Comparison of ENCODE assay signal across 8 cellular contexts in the genomic region with DNA sequence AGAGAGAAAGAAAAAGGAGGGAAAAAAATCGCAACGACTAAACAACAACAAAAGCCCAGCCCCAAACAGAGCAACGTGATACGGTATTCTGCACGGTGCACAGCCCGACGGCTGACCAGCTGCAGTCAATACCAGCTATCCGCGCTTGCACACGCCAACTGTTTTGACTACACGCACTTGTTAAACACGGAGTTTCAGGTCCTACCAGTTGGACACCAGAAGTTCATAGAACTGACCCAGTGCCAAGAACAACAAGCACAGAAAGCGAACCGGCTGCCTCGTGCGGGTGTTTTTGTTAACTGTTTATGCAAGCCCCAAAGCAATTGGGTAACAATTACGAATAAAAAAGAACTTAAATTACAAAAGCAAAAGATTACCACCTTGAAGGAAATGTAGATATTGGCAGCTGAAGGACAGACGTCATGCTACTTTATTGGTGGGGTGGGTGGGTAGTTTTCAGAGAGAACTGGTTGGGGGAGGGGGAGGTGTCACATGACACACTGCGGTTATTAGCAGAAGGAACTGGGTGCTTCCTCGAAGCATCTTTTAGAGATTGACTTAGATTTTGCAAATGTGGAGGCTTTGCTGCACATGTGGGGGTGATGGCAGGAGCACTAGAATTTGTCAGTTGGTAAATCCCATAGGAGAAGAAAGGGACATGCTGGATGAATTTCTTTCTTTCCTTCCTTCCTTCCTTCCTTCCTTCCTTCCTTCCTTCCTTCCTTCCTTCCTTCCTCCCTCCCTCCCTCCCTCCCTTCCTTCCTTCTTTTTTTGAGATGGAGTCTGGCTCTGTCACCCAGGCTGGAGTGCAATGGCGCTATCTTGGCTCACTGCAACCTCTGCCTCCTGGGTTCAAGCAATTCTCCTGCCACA.
DNase-seq lines count a peak whose midpoint lies in the region; ATAC-seq and TF ChIP-seq lines count a peak whose summit lies in the region.

No MANE protein-coding gene starts in this region.

- CTCF ChIA-PET in activated CD4-positive, alpha-beta T cell treated with anti-CD3 and anti-CD28 coated beads for 36 hours (lab: Charles Lee): interaction anchor here (0.5 to 1.5 kb wide), 4 partner anchors 15 to 334 kb away, joined by 3 read pairs; no protein-coding TSS in a partner anchor

- peak overlapping the region; percentile 38 for H3K4me3 ChIP-seq in AG09309 (ENCODE audit: control insufficient read depth, low read depth, low read length)

- H3K27me3 Mint-ChIP-seq in activated CD4-positive, alpha-beta T cell treated with anti-CD3 and anti-CD28 coated beads for 36 hours: no peaks in the 10 kb centered on the region

- intact Hi-C loops in activated CD4-positive, alpha-beta T cell treated with anti-CD3 and anti-CD28 coated beads for 36 hours (cut with DNase I, micrococcal nuclease): loop anchor here (1.0 to 5.0 kb wide), 6 partner anchors 14 to 421 kb away; partner anchors contain the start of genes ATXN7L1 (in 1 of the 2) and SYPL1 (in 1 of the 2)

- H3K27ac Mint-ChIP-seq in activated CD4-positive, alpha-beta T cell treated with anti-CD3 and anti-CD28 coated beads for 36 hours: peak overlapping the region; percentile 93

- DNase-seq in AG09309 (ENCODE audit: low read depth) (peak; percentile 27), NCI-H1048 (lab: John Stamatoyannopoulos, UW) (peak; percentile 46), dermis blood vessel endothelial cell (peak; percentile 94), medulla oblongata (ENCODE audit: extremely low spot score) (peak; percentile 65)
- DNase-seq in activated CD4-positive, alpha-beta T cell treated with anti-CD3 and anti-CD28 coated beads for 36 hours: peak; percentile 71
- peak; percentile 47 to 90 (median 83) for DNase-seq in stimulated activated naive CD4-positive, alpha-beta T cell (lab: John Stamatoyannopoulos, UW)

- ATAC-seq in GM18909 (IDR thresholded peaks at IDR 0.05; ENCODE audit: poor library complexity, unreplicated experiment) (peak; percentile 56), GM18867 (IDR thresholded peaks at IDR 0.05; ENCODE audit: unreplicated experiment) (no peak)
- ATAC-seq in activated CD4-positive, alpha-beta T cell treated with anti-CD3 and anti-CD28 coated beads for 36 hours: peak; percentile 53

- peaks cover 4% of the 10 kb centered on the region for H3K9me3 Mint-ChIP-seq in activated CD4-positive, alpha-beta T cell treated with anti-CD3 and anti-CD28 coated beads for 36 hours (ENCODE audit: low read depth)

- H3K36me3 Mint-ChIP-seq in activated CD4-positive, alpha-beta T cell treated with anti-CD3 and anti-CD28 coated beads for 36 hours (ENCODE audit: low read depth): peaks cover 3% of the 10 kb centered on the region

- H3K4me1 Mint-ChIP-seq in activated CD4-positive, alpha-beta T cell treated with anti-CD3 and anti-CD28 coated beads for 36 hours: peaks cover 43% of the 10 kb centered on the region

- H3K4me3 Mint-ChIP-seq in activated CD4-positive, alpha-beta T cell treated with anti-CD3 and anti-CD28 coated beads for 36 hours: peak overlapping the region; percentile 76

- POLR2A ChIA-PET in activated CD4-positive, alpha-beta T cell treated with anti-CD3 and anti-CD28 coated beads for 36 hours (lab: Charles Lee): interaction anchor here (0.6 to 1.5 kb wide), 2 partner anchors 14 to 656 kb away, joined by 3 to 5 read pairs; no protein-coding TSS in a partner anchor

- no peak for TF ChIP-seq CTCF in AG09309 (IDR thresholded peaks at IDR 0.05; ENCODE audit: control insufficient read depth, insufficient read depth, low read depth, low read length, missing control alignments)

Comparison
In these comparisons a context has a peak if more than half of its experiments do, and no peak if none do; other contexts are left out.
1. DNase-seq: peak in every context shown above with its lines; median percentile 94 in dermis blood vessel endothelial cell; 83 in stimulated activated naive CD4-positive, alpha-beta T cell; 71 in activated CD4-positive, alpha-beta T cell treated with anti-CD3 and anti-CD28 coated beads for 36 hours; 65 in medulla oblongata; 46 in NCI-H1048; 27 in AG09309.